10 cellular contexts compared by ENCODE assay signal in genomic region chr12:115660211-115660805, GRCh38.
DNase-seq lines count a peak whose midpoint lies in the region; ATAC-seq and TF ChIP-seq lines count a peak whose summit lies in the region.
"Had no signal": no experiment of that assay in that cellular context is flagged by ENCODE, and none has a peak within 500 bp of the region (broad histone marks: within the 10 kb centered on the region; RNA-seq: fewer than 3 reads in every experiment).

No MANE protein-coding gene starts in this region.

- H3K27ac ChIP-seq in left lung (peak overlapping the region in 1 of 2 donors; percentile 66), uterus (peak overlapping the region; percentile 29 to 45)

- no peak for TF ChIP-seq POLR2A in uterus (IDR thresholded peaks at IDR 0.05)

- peak; percentile 85 for DNase-seq in LoVo (ENCODE audit: low spot score)
- peak; percentile 0 to 38 for DNase-seq in dermis microvascular lymphatic vessel endothelial cell (ENCODE audit: low read depth in 2 of 2)
- no peak for DNase-seq in left lung
- peak in 1 of 2 donors; percentile 32 for DNase-seq in uterus
- no peak for DNase-seq in stimulated activated CD4-positive, alpha-beta T cell treated with anti-CD3 and anti-CD28 coated beads, Interleukin-1b, Interleukin-23, amount 100 ng/mL, for 48 hours
- no peak for DNase-seq in activated T-helper 2 cell treated with anti-CD3 and anti-CD28 coated beads, Interferon-gamma antibody, Interleukin-2, Interleukin-4, amounts not matched to agents 10 μg/mL and 5 μg/mL and 100 μg/mL, durations not matched to agents 14 hours and 24 hours and 36 hours (ENCODE audit: low spot score)
- DNase-seq: activated naive CD8-positive, alpha-beta T cell treated with anti-CD3 and anti-CD28 coated beads, Interleukin-2, amount 10 ng/mL, durations not matched to agents 7 days and 5 days; NCI-H2227 treated with DMSO at 0.1 percent for 48 hours had no signal

- H3K27me3 ChIP-seq in left lung (no peaks in the 10 kb centered on the region), uterus (no peaks in the 10 kb centered on the region)

- ATAC-seq in left lung (peak; percentile 30), HG02588 (IDR thresholded peaks at IDR 0.05; ENCODE audit: unreplicated experiment) (no peak)

- H3K4me1 ChIP-seq in left lung (peaks cover 6 to 11% of the 10 kb centered on the region in 2 donors), uterus (no peaks in the 10 kb centered on the region)

- H3K36me3 ChIP-seq in left lung, result no peaks in the 10 kb centered on the region
- H3K36me3 ChIP-seq in uterus, result no peaks in the 10 kb centered on the region

- TF ChIP-seq CTCF in left lung (IDR thresholded peaks at IDR 0.05), result no peak
- TF ChIP-seq CTCF in uterus (IDR thresholded peaks at IDR 0.05), result no peak

- H3K4me1 Mint-ChIP-seq in activated T-helper 2 cell treated with anti-CD3 and anti-CD28 coated beads, Interferon-gamma antibody, Interleukin-2, Interleukin-4, amounts not matched to agents 10 μg/mL and 5 μg/mL and 100 μg/mL, durations not matched to agents 14 hours and 24 hours and 36 hours (ENCODE audit: low read depth), result no peaks in the 10 kb centered on the region
- H3K4me1 Mint-ChIP-seq: activated naive CD8-positive, alpha-beta T cell treated with anti-CD3 and anti-CD28 coated beads, Interleukin-2, amount 10 ng/mL, durations not matched to agents 7 days and 5 days had no signal

- intact Hi-C loops in left lung (cut with DNase I) (no loop called here), uterus (cut with DNase I; ENCODE audit: low total_unique reads) (no loop called here)
- intact Hi-C loops in activated T-helper 2 cell treated with anti-CD3 and anti-CD28 coated beads, Interferon-gamma antibody, Interleukin-2, Interleukin-4, amounts not matched to agents 10 μg/mL and 5 μg/mL and 100 μg/mL, durations not matched to agents 14 hours and 24 hours and 36 hours (cut with micrococcal nuclease), result no loop called here

- no peaks in the 10 kb centered on the region for H3K9me3 Mint-ChIP-seq in activated T-helper 2 cell treated with anti-CD3 and anti-CD28 coated beads, Interferon-gamma antibody, Interleukin-2, Interleukin-4, amounts not matched to agents 10 μg/mL and 5 μg/mL and 100 μg/mL, durations not matched to agents 14 hours and 24 hours and 36 hours
- H3K9me3 Mint-ChIP-seq: activated naive CD8-positive, alpha-beta T cell treated with anti-CD3 and anti-CD28 coated beads, Interleukin-2, amount 10 ng/mL, durations not matched to agents 7 days and 5 days; T-helper 2 cell treated with Interferon-gamma antibody and Interleukin-4, amounts not matched to agents 5 μg/mL and 100 μg/mL, for 36 hours had no signal

- no peak overlapping the region for H3K4me3 Mint-ChIP-seq in activated T-helper 2 cell treated with anti-CD3 and anti-CD28 coated beads, Interferon-gamma antibody, Interleukin-2, Interleukin-4, amounts not matched to agents 10 μg/mL and 5 μg/mL and 100 μg/mL, durations not matched to agents 14 hours and 24 hours and 36 hours (ENCODE audit: low read depth)
- H3K4me3 Mint-ChIP-seq: activated naive CD8-positive, alpha-beta T cell treated with anti-CD3 and anti-CD28 coated beads, Interleukin-2, amount 10 ng/mL, durations not matched to agents 7 days and 5 days; T-helper 2 cell treated with Interferon-gamma antibody and Interleukin-4, amounts not matched to agents 5 μg/mL and 100 μg/mL, for 36 hours had no signal

- H3K9me3 ChIP-seq in left lung (no peaks in the 10 kb centered on the region), uterus (no peaks in the 10 kb centered on the region)

- H3K27me3 Mint-ChIP-seq in activated T-helper 2 cell treated with anti-CD3 and anti-CD28 coated beads, Interferon-gamma antibody, Interleukin-2, Interleukin-4, amounts not matched to agents 10 μg/mL and 5 μg/mL and 100 μg/mL, durations not matched to agents 14 hours and 24 hours and 36 hours (ENCODE audit: low read depth), result no peaks in the 10 kb centered on the region

- no peaks in the 10 kb centered on the region for H3K36me3 Mint-ChIP-seq in activated T-helper 2 cell treated with anti-CD3 and anti-CD28 coated beads, Interferon-gamma antibody, Interleukin-2, Interleukin-4, amounts not matched to agents 10 μg/mL and 5 μg/mL and 100 μg/mL, durations not matched to agents 14 hours and 24 hours and 36 hours (ENCODE audit: low read depth)
- H3K36me3 Mint-ChIP-seq: activated naive CD8-positive, alpha-beta T cell treated with anti-CD3 and anti-CD28 coated beads, Interleukin-2, amount 10 ng/mL, durations not matched to agents 7 days and 5 days had no signal

- H3K27ac Mint-ChIP-seq in activated T-helper 2 cell treated with anti-CD3 and anti-CD28 coated beads, Interferon-gamma antibody, Interleukin-2, Interleukin-4, amounts not matched to agents 10 μg/mL and 5 μg/mL and 100 μg/mL, durations not matched to agents 14 hours and 24 hours and 36 hours, result no peak overlapping the region
- H3K27ac Mint-ChIP-seq: activated naive CD8-positive, alpha-beta T cell treated with anti-CD3 and anti-CD28 coated beads, Interleukin-2, amount 10 ng/mL, durations not matched to agents 7 days and 5 days; T-helper 2 cell treated with Interferon-gamma antibody and Interleukin-4, amounts not matched to agents 5 μg/mL and 100 μg/mL, for 36 hours had no signal

- no peak overlapping the region for H3K4me3 ChIP-seq in left lung
- H3K4me3 ChIP-seq in uterus, result no peak overlapping the region

Comparison
In these comparisons a context has a peak if more than half of its experiments do, and no peak if none do; other contexts are left out.
1. DNase-seq: peak in LoVo (single experiment) and dermis microvascular lymphatic vessel endothelial cell (2 of 2); none in left lung (0 of 2), stimulated activated CD4-positive, alpha-beta T cell treated with anti-CD3 and anti-CD28 coated beads, Interleukin-1b, Interleukin-23, amount 100 ng/mL, for 48 hours (single experiment) and activated T-helper 2 cell treated with anti-CD3 and anti-CD28 coated beads, Interferon-gamma antibody, Interleukin-2, Interleukin-4, amounts not matched to agents 10 μg/mL and 5 μg/mL and 100 μg/mL, durations not matched to agents 14 hours and 24 hours and 36 hours (single experiment).